ENCODE assay signal across 8 cellular contexts in genomic region chr17:17837380-17837821, GRCh38. TPM values are rescaled to one million over a fixed set of nuclear protein-coding genes. Genes with fewer than 3 reads are reported as not detected.
DNase-seq lines count a peak whose midpoint lies in the region; ATAC-seq lines count a peak whose summit lies in the region.

No MANE protein-coding gene starts in this region.

- peaks cover 73% of the 10 kb centered on the region for H3K4me1 ChIP-seq in mononuclear cell (ENCODE audit: insufficient read depth, low read length)

- DNase-seq in ELR (ENCODE audit: low read depth) (peak; percentile 74), NCI-H460 (ENCODE audit: extremely low read depth, low read depth) (peak; percentile 76), NCI-H2107 (lab: John Stamatoyannopoulos, UW) (no peak)
- DNase-seq in stimulated activated CD4-positive, alpha-beta T cell treated with anti-CD3 and anti-CD28 coated beads, Interleukin-2, amount 100 ng/mL, for 24 hours = no peak

- no peak for ATAC-seq in HG02938 (IDR thresholded peaks at IDR 0.05; ENCODE audit: unreplicated experiment)
- ATAC-seq in GM19023 (IDR thresholded peaks at IDR 0.05; ENCODE audit: unreplicated experiment) = no peak

- H3K27ac ChIP-seq in cingulate gyrus (ENCODE audit: low read depth, low read length) = peak overlapping the region; percentile 100

- no peaks in the 10 kb centered on the region for H3K27me3 ChIP-seq in mononuclear cell (ENCODE audit: insufficient read depth, low read length)

- no peaks in the 10 kb centered on the region for H3K9me3 ChIP-seq in mononuclear cell (ENCODE audit: low read depth, low read length)

- H3K4me3 ChIP-seq in mononuclear cell (ENCODE audit: low read length) = peak overlapping the region; percentile 87

RNA-seq across cellular contexts. Expression of gene SREBF1, which starts 0.6 kb away (rescaled TPM):
- total RNA-seq in NCI-H460 (2014; rRNA removed; shearing (Covaris generic)) = 72.5 and 74.8 TPM in 2 replicates
- polyA plus RNA-seq in NCI-H460 (2014; cell fraction: nucleus; rRNA removed) = 528 and 537 TPM in 2 replicates
- 61.9 TPM for total RNA-seq in mononuclear cell

Comparison
In these comparisons a context has a peak if more than half of its experiments do, and no peak if none do; other contexts are left out.
1. DNase-seq: peak in ELR (single experiment) and NCI-H460 (single experiment); none in NCI-H2107 (single experiment) and stimulated activated CD4-positive, alpha-beta T cell treated with anti-CD3 and anti-CD28 coated beads, Interleukin-2, amount 100 ng/mL, for 24 hours (0 of 2).